In the genomic region with DNA sequence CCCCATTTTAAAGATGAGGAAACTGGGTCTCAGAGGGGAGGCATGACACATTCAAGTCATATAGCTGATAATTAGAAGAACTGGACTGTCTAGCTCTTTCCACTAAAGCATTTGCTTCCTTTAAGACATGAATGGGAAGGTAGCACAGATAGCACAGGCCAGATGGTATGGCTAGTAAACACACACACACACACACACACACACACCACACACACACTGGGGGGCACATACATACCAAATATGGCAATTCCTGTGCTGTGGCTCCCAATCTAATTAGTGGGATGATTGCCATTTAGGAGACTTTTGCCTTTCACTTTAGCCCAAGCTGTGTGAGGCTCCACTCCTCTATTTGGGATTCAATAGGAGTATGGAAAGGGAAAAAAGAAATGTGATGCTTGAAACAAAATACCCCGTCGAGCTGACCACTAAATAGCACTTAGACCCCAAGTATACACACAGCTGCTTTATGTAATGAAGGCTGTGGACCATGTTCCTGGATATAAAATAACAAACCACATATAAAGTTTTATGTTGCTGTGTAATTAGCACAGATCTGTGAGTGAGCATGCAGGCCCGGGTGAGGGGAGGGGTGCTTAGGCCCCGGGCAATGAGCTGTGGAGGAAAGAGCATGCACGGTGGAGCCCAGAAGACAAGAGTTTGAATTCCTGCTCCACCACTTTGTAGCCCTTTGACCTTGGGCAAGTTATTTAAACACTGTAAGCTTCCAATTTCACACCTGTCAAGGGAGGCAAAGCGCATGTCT, we compare ENCODE assay signal across 1 cellular context.
A peak's percentile ranks its signal among the peaks of the same experiment; 100 is the strongest.
TF ChIP-seq lines count a peak whose summit lies in the region.

No MANE protein-coding gene starts in this region.

TF ChIP-seq in H1, 55 proteins besides CTCF, POLR2A, EP300 and RAD21:
- peak; percentile 86 for TF ChIP-seq SRF (IDR thresholded peaks at IDR 0.05; ENCODE audit: low read depth, low read length)
- TF ChIP-seq, protein P1, sequence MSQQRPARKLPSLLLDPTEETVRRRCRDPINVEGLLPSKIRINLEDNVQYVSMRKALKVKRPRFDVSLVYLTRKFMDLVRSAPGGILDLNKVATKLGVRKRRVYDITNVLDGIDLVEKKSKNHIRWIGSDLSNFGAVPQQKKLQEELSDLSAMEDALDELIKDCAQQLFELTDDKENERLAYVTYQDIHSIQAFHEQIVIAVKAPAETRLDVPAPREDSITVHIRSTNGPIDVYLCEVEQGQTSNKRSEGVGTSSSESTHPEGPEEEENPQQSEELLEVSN (IDR thresholded peaks at IDR 0.05): no peak
- TF ChIP-seq SIN3A (conservative IDR thresholded peaks at IDR 0.05 in 1 of 2, IDR thresholded peaks at IDR 0.05 in 1 of 2; ENCODE audit: low read depth in 1 of 2, low read length in 2 of 2): no peak
- TF ChIP-seq, protein P2, sequence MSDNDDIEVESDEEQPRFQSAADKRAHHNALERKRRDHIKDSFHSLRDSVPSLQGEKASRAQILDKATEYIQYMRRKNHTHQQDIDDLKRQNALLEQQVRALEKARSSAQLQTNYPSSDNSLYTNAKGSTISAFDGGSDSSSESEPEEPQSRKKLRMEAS (IDR thresholded peaks at IDR 0.05): no peak
